16 cellular contexts compared by ENCODE assay signal in the genomic region with DNA sequence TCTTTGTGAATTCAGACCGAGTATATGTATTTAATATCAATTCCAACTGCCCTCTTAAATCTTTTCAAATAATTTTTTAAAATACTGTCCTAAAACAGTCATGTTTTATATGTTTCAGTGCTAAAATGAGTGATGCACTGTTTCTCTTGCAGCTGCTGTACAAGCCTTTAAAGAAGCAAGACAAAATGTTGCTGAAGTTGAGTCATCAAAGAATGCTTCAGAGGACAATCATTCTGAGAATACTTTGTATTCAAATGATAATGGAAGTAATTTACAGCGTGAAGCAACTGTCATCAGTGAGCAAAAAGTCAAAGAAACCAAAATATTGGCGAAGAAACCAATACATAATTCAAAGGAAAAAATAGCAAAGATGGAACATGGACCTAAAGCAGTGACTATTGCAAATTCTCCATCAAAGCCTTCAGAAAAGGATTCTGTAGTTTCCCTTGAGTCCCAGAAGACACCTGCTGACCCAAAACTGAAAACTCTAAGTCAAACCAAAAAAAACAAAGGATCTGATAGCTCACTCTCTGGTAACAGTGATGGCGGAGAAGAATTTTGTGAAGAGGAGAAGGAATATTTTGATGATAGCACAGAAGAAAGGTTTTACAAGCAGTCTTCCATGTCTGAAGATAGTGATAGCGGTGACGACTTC. TPM values are rescaled to one million over a fixed set of nuclear protein-coding genes. Genes with fewer than 3 reads are reported as not detected.
DNase-seq lines count a peak whose midpoint lies in the region; ATAC-seq lines count a peak whose summit lies in the region.
"Had no signal": no experiment of that assay in that cellular context is flagged by ENCODE, and none has a peak within 500 bp of the region (broad histone marks: within the 10 kb centered on the region; RNA-seq: fewer than 3 reads in every experiment).

No MANE protein-coding gene starts in this region.

- POLR2A ChIA-PET in activated CD4-positive, alpha-beta T cell treated with anti-CD3 and anti-CD28 coated beads for 36 hours (lab: Charles Lee) = interaction anchor here (0.6 kb wide), 1 partner anchor 1464 kb away, joined by 4 read pairs; no protein-coding TSS in a partner anchor
- POLR2A ChIA-PET in activated CD4-positive, alpha-beta memory T cell treated with anti-CD3 and anti-CD28 coated beads for 36 hours (lab: Charles Lee) = no interaction called here

- H3K36me3 Mint-ChIP-seq in activated CD4-positive, alpha-beta T cell treated with anti-CD3 and anti-CD28 coated beads for 36 hours (ENCODE audit: low read depth) = peaks cover 48% of the 10 kb centered on the region
- H3K36me3 Mint-ChIP-seq in activated CD4-positive, alpha-beta memory T cell treated with anti-CD3 and anti-CD28 coated beads for 36 hours = peaks cover 44% of the 10 kb centered on the region

- H3K9me3 Mint-ChIP-seq in activated CD4-positive, alpha-beta T cell treated with anti-CD3 and anti-CD28 coated beads for 36 hours (ENCODE audit: low read depth) = no peaks in the 10 kb centered on the region
- H3K9me3 Mint-ChIP-seq in activated CD4-positive, alpha-beta memory T cell treated with anti-CD3 and anti-CD28 coated beads for 36 hours = no peaks in the 10 kb centered on the region
- H3K9me3 Mint-ChIP-seq: activated CD4-positive, alpha-beta T cell treated with anti-CD3 and anti-CD28 coated beads, Interleukin-2, amount 10 ng/mL, durations not matched to agents 7 days and 5 days; mesothelial cell of epicardium had no signal

- H3K27ac Mint-ChIP-seq in activated CD4-positive, alpha-beta T cell treated with anti-CD3 and anti-CD28 coated beads for 36 hours = peak overlapping the region; percentile 73
- peak overlapping the region; percentile 42 for H3K27ac Mint-ChIP-seq in activated CD4-positive, alpha-beta memory T cell treated with anti-CD3 and anti-CD28 coated beads for 36 hours
- H3K27ac Mint-ChIP-seq: activated CD4-positive, alpha-beta T cell treated with anti-CD3 and anti-CD28 coated beads, Interleukin-2, amount 10 ng/mL, durations not matched to agents 7 days and 5 days; activated naive CD4-positive, alpha-beta T cell treated with anti-CD3 and anti-CD28 coated beads, Interleukin-2, amount 50 U/mL, for 24 hours; mesothelial cell of epicardium had no signal

- CTCF ChIA-PET in activated CD4-positive, alpha-beta T cell treated with anti-CD3 and anti-CD28 coated beads for 36 hours (lab: Charles Lee) = no interaction called here
- CTCF ChIA-PET in activated CD4-positive, alpha-beta memory T cell treated with anti-CD3 and anti-CD28 coated beads for 36 hours (lab: Charles Lee) = interaction anchor here (1.6 kb wide), 1 partner anchor 8 kb away, joined by 4 read pairs; no protein-coding TSS in a partner anchor

- DNase-seq in activated CD4-positive, alpha-beta T cell treated with anti-CD3 and anti-CD28 coated beads for 36 hours = no peak
- DNase-seq in activated CD4-positive, alpha-beta T cell treated with anti-CD3 and anti-CD28 coated beads, Interleukin-2, amount 50 U/mL, for 4 hours = no peak
- no peak for DNase-seq in activated CD4-positive, alpha-beta memory T cell treated with anti-CD3 and anti-CD28 coated beads for 36 hours
- DNase-seq in myocyte (ENCODE audit: low read depth) = peak; percentile 29
- no peak for DNase-seq in foreskin melanocyte
- no peak for DNase-seq in NCI-H1092 treated with DMSO at 0.1 percent for 48 hours (lab: John Stamatoyannopoulos, UW)
- DNase-seq: 8988T; activated CD4-positive, alpha-beta T cell treated with anti-CD3 and anti-CD28 coated beads, Interleukin-2, amount 10 ng/mL, durations not matched to agents 7 days and 5 days; NCI-H446 treated with DMSO at 0.1 percent for 48 hours; ovary; transverse colon had no signal

- H3K27me3 Mint-ChIP-seq in activated CD4-positive, alpha-beta T cell treated with anti-CD3 and anti-CD28 coated beads for 36 hours = no peaks in the 10 kb centered on the region
- H3K27me3 Mint-ChIP-seq in activated CD4-positive, alpha-beta memory T cell treated with anti-CD3 and anti-CD28 coated beads for 36 hours = no peaks in the 10 kb centered on the region
- H3K27me3 Mint-ChIP-seq: activated CD4-positive, alpha-beta T cell treated with anti-CD3 and anti-CD28 coated beads, Interleukin-2, amount 10 ng/mL, durations not matched to agents 7 days and 5 days; activated naive CD4-positive, alpha-beta T cell treated with anti-CD3 and anti-CD28 coated beads, Interleukin-2, amount 50 U/mL, for 24 hours had no signal

- H3K4me1 Mint-ChIP-seq in activated CD4-positive, alpha-beta T cell treated with anti-CD3 and anti-CD28 coated beads for 36 hours = peaks cover 10% of the 10 kb centered on the region
- peaks cover 14% of the 10 kb centered on the region for H3K4me1 Mint-ChIP-seq in activated CD4-positive, alpha-beta memory T cell treated with anti-CD3 and anti-CD28 coated beads for 36 hours (ENCODE audit: low read depth)

- intact Hi-C loops in activated CD4-positive, alpha-beta T cell treated with anti-CD3 and anti-CD28 coated beads for 36 hours (cut with DNase I, micrococcal nuclease) = loop anchor here (2.0 to 10.0 kb wide), 3 partner anchors 43 to 735 kb away; no protein-coding TSS in a partner anchor
- intact Hi-C loops in activated CD4-positive, alpha-beta memory T cell treated with anti-CD3 and anti-CD28 coated beads for 36 hours (cut with micrococcal nuclease) = loop anchor here (1.0 to 5.0 kb wide), 4 partner anchors 11 to 162 kb away; no protein-coding TSS in a partner anchor

- peak overlapping the region; percentile 20 for H3K4me3 Mint-ChIP-seq in activated CD4-positive, alpha-beta T cell treated with anti-CD3 and anti-CD28 coated beads for 36 hours
- peak overlapping the region; percentile 13 for H3K4me3 Mint-ChIP-seq in activated CD4-positive, alpha-beta memory T cell treated with anti-CD3 and anti-CD28 coated beads for 36 hours
- H3K4me3 Mint-ChIP-seq: activated CD4-positive, alpha-beta T cell treated with anti-CD3 and anti-CD28 coated beads, Interleukin-2, amount 10 ng/mL, durations not matched to agents 7 days and 5 days; activated naive CD4-positive, alpha-beta T cell treated with anti-CD3 and anti-CD28 coated beads, Interleukin-2, amount 50 U/mL, for 24 hours; mesothelial cell of epicardium had no signal

- ATAC-seq in activated CD4-positive, alpha-beta T cell treated with anti-CD3 and anti-CD28 coated beads for 36 hours = peak; percentile 95
- ATAC-seq in HG02759 (IDR thresholded peaks at IDR 0.05; ENCODE audit: unreplicated experiment) (peak; percentile 37), GM19463 (IDR thresholded peaks at IDR 0.05; ENCODE audit: unreplicated experiment) (no peak)

RNA-seq across cellular contexts. Expression of a gene that starts 58.0 kb away (rescaled TPM):
- total RNA-seq in activated CD4-positive, alpha-beta T cell treated with anti-CD3 and anti-CD28 coated beads for 36 hours = under 1 TPM in 1 of 2 experiments, not detected in 1; 0.04 TPM
- not detected for total RNA-seq in activated CD4-positive, alpha-beta memory T cell treated with anti-CD3 and anti-CD28 coated beads for 36 hours
- total RNA-seq in myocyte = 8.1 and 8.2 TPM in 2 replicates
- 116 TPM for polyA plus RNA-seq in myocyte (2012)
- total RNA-seq: HT-29 had no signal

RNA-seq across cellular contexts. Expression of a gene that starts 58.3 kb away (rescaled TPM):
- total RNA-seq in activated CD4-positive, alpha-beta T cell treated with anti-CD3 and anti-CD28 coated beads for 36 hours = 10 to 100 TPM; 12.5 to 12.9 TPM
- 10 to 100 TPM; 10.4 to 10.9 TPM for total RNA-seq in activated CD4-positive, alpha-beta memory T cell treated with anti-CD3 and anti-CD28 coated beads for 36 hours
- total RNA-seq in myocyte = 15.7 and 16.1 TPM in 2 replicates
- polyA plus RNA-seq in myocyte (2012) = 3.1 TPM
